In the genomic region with DNA sequence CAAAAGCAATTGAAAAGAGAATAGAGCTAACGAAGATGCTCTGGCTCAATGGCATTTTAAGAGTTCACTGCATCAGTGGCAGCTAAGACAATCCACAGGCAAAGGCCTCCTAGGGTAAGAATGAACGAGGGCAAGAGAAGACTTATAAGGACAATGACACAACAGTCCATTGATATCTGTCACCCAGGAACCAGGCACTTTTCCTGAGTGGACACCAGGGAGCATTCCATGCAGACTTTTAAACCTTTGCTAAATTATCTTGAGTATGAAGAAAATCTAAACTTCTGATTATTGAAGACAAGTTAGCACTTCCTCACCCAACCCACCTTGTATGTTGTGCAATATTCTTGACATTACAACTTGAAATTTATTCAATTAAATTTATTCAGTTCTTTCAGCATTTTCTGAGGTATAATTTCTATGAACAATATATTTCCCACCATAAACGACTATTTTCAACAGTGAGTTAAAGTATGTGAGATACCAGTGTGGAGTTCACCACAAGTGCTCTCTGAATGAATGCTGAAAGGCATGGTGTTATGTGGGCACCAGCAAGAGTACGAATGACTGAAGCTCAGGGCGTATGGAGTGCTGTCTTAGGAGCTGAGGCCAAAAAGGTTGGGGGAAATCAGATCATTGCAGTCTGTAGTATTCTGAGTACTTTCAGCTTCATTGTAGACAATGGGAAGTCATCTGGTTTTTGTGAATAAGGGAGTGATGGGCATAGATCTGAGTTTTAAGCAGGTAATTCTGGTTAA, we compare ENCODE assay signal across 16 cellular contexts.
A peak's percentile ranks its signal among the peaks of the same experiment; 100 is the strongest.
DNase-seq lines count a peak whose midpoint lies in the region; ATAC-seq and TF ChIP-seq lines count a peak whose summit lies in the region.
"Had no signal": no experiment of that assay in that cellular context is flagged by ENCODE, and none has a peak within 500 bp of the region (broad histone marks: within the 10 kb centered on the region; RNA-seq: fewer than 3 reads in every experiment).

No MANE protein-coding gene starts in this region.

- peak; percentile 53; the same call in 1 of the 2 replicates for TF ChIP-seq RAD21 in HCT116 (IDR thresholded peaks at IDR 0.05; ENCODE audit: low read depth)

- H3K36me3 Mint-ChIP-seq in endodermal cell (ENCODE audit: low read depth): no peaks in the 10 kb centered on the region
- H3K36me3 Mint-ChIP-seq: naive thymus-derived CD4-positive, alpha-beta T cell; WTC11 had no signal

- CTCF ChIA-PET in HCT116 (lab: Charles Lee): no interaction called here

- intact Hi-C loops in HCT116 (cut with micrococcal nuclease): loop anchor here (2.0 to 5.0 kb wide), 2 partner anchors 240 to 351 kb away; no protein-coding TSS in a partner anchor

- no peaks in the 10 kb centered on the region for H4K20me1 ChIP-seq in HCT116 (ENCODE audit: insufficient read depth)
- no peaks in the 10 kb centered on the region for H4K20me1 ChIP-seq in osteoblast (ENCODE audit: insufficient read depth, low read length)

- 84 to 85% methylated on average over 4 to 5 of the region's 5 CpGs for WGBS in endodermal cell (ENCODE audit: insufficient coverage in 1 of 2, insufficient read length in 1 of 2), 2 experiments

- H3K79me2 ChIP-seq in HCT116 (ENCODE audit: insufficient read depth, low read length) (no peaks in the 10 kb centered on the region), osteoblast (ENCODE audit: insufficient read depth, low read length) (no peaks in the 10 kb centered on the region)

- H3K9me2 ChIP-seq in HCT116 (ENCODE audit: insufficient read depth): no peaks in the 10 kb centered on the region

- H3K27ac ChIP-seq in HCT116 (ENCODE audit: low read depth, low read length): no peak overlapping the region
- no peak overlapping the region for H3K27ac ChIP-seq in endodermal cell (ENCODE audit: low read depth, low read length)
- H3K27ac ChIP-seq in osteoblast (ENCODE audit: low read depth, low read length): no peak overlapping the region
- H3K27ac ChIP-seq: C4-2B had no signal

- no peak overlapping the region for H3K4me2 ChIP-seq in HCT116 (ENCODE audit: low read length)
- no peak overlapping the region for H3K4me2 ChIP-seq in osteoblast (ENCODE audit: insufficient read depth, low read length)

- ATAC-seq in HCT116: no peak
- ATAC-seq: left lobe of liver; naive thymus-derived CD4-positive, alpha-beta T cell; WTC11 had no signal

- no peaks in the 10 kb centered on the region for H3K27me3 Mint-ChIP-seq in endodermal cell (ENCODE audit: insufficient read depth)
- H3K27me3 Mint-ChIP-seq: naive thymus-derived CD4-positive, alpha-beta T cell had no signal

- H3K9me3 ChIP-seq in HCT116 (ENCODE audit: control insufficient read depth in 1 of 2, insufficient read depth in 1 of 2, low read depth in 1 of 2, low read length in 2 of 2): no peaks in the 10 kb centered on the region
- no peaks in the 10 kb centered on the region for H3K9me3 ChIP-seq in endodermal cell (ENCODE audit: control insufficient read depth, low read length)
- H3K9me3 ChIP-seq in osteoblast (ENCODE audit: low read depth, low read length): no peaks in the 10 kb centered on the region

- H3K9me3 Mint-ChIP-seq in endodermal cell: no peaks in the 10 kb centered on the region
- H3K9me3 Mint-ChIP-seq: naive thymus-derived CD4-positive, alpha-beta T cell; WTC11 had no signal

- POLR2A ChIA-PET in HCT116 (lab: Charles Lee): interaction anchor here (0.6 kb wide), 1 partner anchor 9 kb away, joined by 3 read pairs; no protein-coding TSS in a partner anchor

- peaks cover 10% of the 10 kb centered on the region for H3K4me1 Mint-ChIP-seq in endodermal cell

- H3K9ac ChIP-seq in HCT116 (ENCODE audit: low read length) (no peak overlapping the region), endodermal cell (ENCODE audit: extremely low read depth, low read length, poor library complexity, severe bottlenecking) (no peak overlapping the region)

- H3K27ac Mint-ChIP-seq in endodermal cell: no peak overlapping the region
- H3K27ac Mint-ChIP-seq: naive thymus-derived CD4-positive, alpha-beta T cell; WTC11 had no signal

- no peak for DNase-seq in AG09319 (ENCODE audit: extremely low read depth, low read depth)
- DNase-seq in HCT116 (ENCODE audit: low read depth, low spot score): no peak
- DNase-seq in endodermal cell: no peak
- DNase-seq in osteoblast (ENCODE audit: insufficient read length, low spot score, missing footprints): no peak
- DNase-seq in cortex of kidney (lab: John Stamatoyannopoulos, UW): no peak
- no peak for DNase-seq in NCI-H187 treated with DMSO at 0.1 percent for 48 hours (lab: John Stamatoyannopoulos, UW)
- no peak for DNase-seq in central memory CD4-positive, alpha-beta T cell
- DNase-seq in activated naive CD4-positive, alpha-beta T cell treated with anti-CD3 and anti-CD28 coated beads, Interleukin-2, amount 50 U/mL, for 16 hours: no peak
- DNase-seq: activated gamma-delta T cell treated with Interleukin-2 at 50 U/mL for 16 hours; effector CD4-positive, alpha-beta T cell; naive thymus-derived CD4-positive, alpha-beta T cell; NCI-H1930; NCI-H524 treated with DMSO at 0.1 percent for 48 hours had no signal

- H3K4me3 ChIP-seq in HCT116 (replicated peaks in 1 of 2; ENCODE audit: low read depth in 1 of 2, low read length in 2 of 2) (no peak overlapping the region), endodermal cell (ENCODE audit: low read length) (peak overlapping the region; percentile 16), osteoblast (ENCODE audit: insufficient read depth, low read length) (no peak overlapping the region)

- H3K36me3 ChIP-seq in HCT116 (ENCODE audit: control insufficient read depth in 1 of 2, insufficient read depth in 2 of 2, low read length in 2 of 2) (no peaks in the 10 kb centered on the region), endodermal cell (ENCODE audit: control insufficient read depth, insufficient read depth, low read length) (no peaks in the 10 kb centered on the region), osteoblast (ENCODE audit: insufficient read depth, low read length) (no peaks in the 10 kb centered on the region)

- H3K27me3 ChIP-seq in HCT116 (ENCODE audit: insufficient read depth, low read length) (no peaks in the 10 kb centered on the region), endodermal cell (ENCODE audit: control insufficient read depth, insufficient read depth, low read length, poor library complexity, severe bottlenecking) (no peaks in the 10 kb centered on the region), osteoblast (ENCODE audit: insufficient read depth, low read length) (no peaks in the 10 kb centered on the region)

- H3K4me3 Mint-ChIP-seq in endodermal cell: no peak overlapping the region
- H3K4me3 Mint-ChIP-seq: naive thymus-derived CD4-positive, alpha-beta T cell; WTC11 had no signal

- RAD21 ChIA-PET in HCT116 (lab: Charles Lee; ENCODE audit: low non-redundant PET in 1 of 2, low total read pairs in 2 of 2, uncharacterized antibody in 2 of 2, unreplicated experiment in 2 of 2): no interaction called here

- no peak for TF ChIP-seq POLR2A in HCT116 (IDR thresholded peaks at IDR 0.05; ENCODE audit: borderline replicate concordance, extremely low read depth, insufficient read depth, insufficient read length)

- BruUV-seq in HCT116 (replicated peaks; lab: Mats Ljungman, UMichigan): no TSS peak

- peak; percentile 41 for TF ChIP-seq CTCF in AG09319 (IDR thresholded peaks at IDR 0.05; ENCODE audit: low read depth, low read length)
- TF ChIP-seq CTCF in HCT116 (IDR thresholded peaks at IDR 0.05 in 2 of 3, conservative IDR thresholded peaks at IDR 0.05 in 1 of 3; ENCODE audit: borderline replicate concordance in 1 of 3, insufficient read depth in 1 of 3, low read depth in 2 of 3, low read length in 2 of 3): peak in 2 of 3 experiments; percentile 12 to 29; a peak in 2 of 6 replicates
- no peak for TF ChIP-seq CTCF in endodermal cell (conservative IDR thresholded peaks at IDR 0.05)
- peak; percentile 31 for TF ChIP-seq CTCF in osteoblast (IDR thresholded peaks at IDR 0.05; ENCODE audit: extremely low read depth, low read depth, low read length)

- H3K4me1 ChIP-seq in HCT116 (ENCODE audit: control insufficient read depth in 1 of 2, insufficient read depth in 2 of 2, low read length in 2 of 2): no peaks in the 10 kb centered on the region
- peaks cover 20% of the 10 kb centered on the region for H3K4me1 ChIP-seq in endodermal cell (ENCODE audit: control insufficient read depth, insufficient read depth, low read length)
- peaks cover 3% of the 10 kb centered on the region for H3K4me1 ChIP-seq in osteoblast (ENCODE audit: insufficient read depth, low read length)

- H2AFZ ChIP-seq in HCT116 (ENCODE audit: low read depth, low read length, poor library complexity, severe bottlenecking) (no peak overlapping the region), osteoblast (ENCODE audit: low read length) (no peak overlapping the region)

TF ChIP-seq in HCT116, 20 proteins besides CTCF, POLR2A, EP300 and RAD21 (continues in another document):
- TF ChIP-seq, protein P1, sequence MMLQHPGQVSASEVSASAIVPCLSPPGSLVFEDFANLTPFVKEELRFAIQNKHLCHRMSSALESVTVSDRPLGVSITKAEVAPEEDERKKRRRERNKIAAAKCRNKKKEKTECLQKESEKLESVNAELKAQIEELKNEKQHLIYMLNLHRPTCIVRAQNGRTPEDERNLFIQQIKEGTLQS (IDR thresholded peaks at IDR 0.05): no peak
- TF ChIP-seq JUND (IDR thresholded peaks at IDR 0.05) (no peak), EZH2phosphoT487 (IDR thresholded peaks at IDR 0.05; ENCODE audit: borderline replicate concordance) (no peak), FOSL1 (IDR thresholded peaks at IDR 0.05; ENCODE audit: low read depth) (no peak), SIN3A (IDR thresholded peaks at IDR 0.05; ENCODE audit: low read depth) (no peak), EGR1 (IDR thresholded peaks at IDR 0.05; ENCODE audit: low read depth) (no peak), CBX3 (IDR thresholded peaks at IDR 0.05; ENCODE audit: low read depth) (no peak), ELF1 (IDR thresholded peaks at IDR 0.05; ENCODE audit: borderline replicate concordance, low read depth) (no peak)
- TF ChIP-seq, protein P2, sequence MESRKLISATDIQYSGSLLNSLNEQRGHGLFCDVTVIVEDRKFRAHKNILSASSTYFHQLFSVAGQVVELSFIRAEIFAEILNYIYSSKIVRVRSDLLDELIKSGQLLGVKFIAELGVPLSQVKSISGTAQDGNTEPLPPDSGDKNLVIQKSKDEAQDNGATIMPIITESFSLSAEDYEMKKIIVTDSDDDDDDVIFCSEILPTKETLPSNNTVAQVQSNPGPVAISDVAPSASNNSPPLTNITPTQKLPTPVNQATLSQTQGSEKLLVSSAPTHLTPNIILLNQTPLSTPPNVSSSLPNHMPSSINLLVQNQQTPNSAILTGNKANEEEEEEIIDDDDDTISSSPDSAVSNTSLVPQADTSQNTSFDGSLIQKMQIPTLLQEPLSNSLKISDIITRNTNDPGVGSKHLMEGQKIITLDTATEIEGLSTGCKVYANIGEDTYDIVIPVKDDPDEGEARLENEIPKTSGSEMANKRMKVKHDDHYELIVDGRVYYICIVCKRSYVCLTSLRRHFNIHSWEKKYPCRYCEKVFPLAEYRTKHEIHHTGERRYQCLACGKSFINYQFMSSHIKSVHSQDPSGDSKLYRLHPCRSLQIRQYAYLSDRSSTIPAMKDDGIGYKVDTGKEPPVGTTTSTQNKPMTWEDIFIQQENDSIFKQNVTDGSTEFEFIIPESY (IDR thresholded peaks at IDR 0.05; ENCODE audit: extremely low read depth, insufficient replicate concordance, low read length): no peak
